Comparison of ENCODE assay signal across 25 cellular contexts in genomic region chr22:43390166-43390565, GRCh38. TPM values are rescaled to one million over a fixed set of nuclear protein-coding genes. Genes with fewer than 3 reads are reported as not detected.
"Had no signal": no experiment of that assay in that cellular context is flagged by ENCODE, and none has a peak within 500 bp of the region (broad histone marks: within the 10 kb centered on the region; RNA-seq: fewer than 3 reads in every experiment).

No MANE protein-coding gene starts in this region.

- H3K9me3 ChIP-seq: SK-N-SH had no signal

- H3K4me2 ChIP-seq: SK-N-SH had no signal

- H3K9ac ChIP-seq: SK-N-SH had no signal

- H3K9me3 Mint-ChIP-seq: IgD-negative memory B cell had no signal

- H3K27ac ChIP-seq: RWPE1 had no signal

- DNase-seq: KBM-7; MV-4-11; NCI-H1048; NCI-H1105; NCI-H1436 treated with DMSO at 0.1 percent for 48 hours; NCI-H1694; NCI-H187 treated with DMSO at 0.1 percent for 48 hours; NCI-H2029 treated with DMSO at 0.1 percent for 48 hours; NCI-H2171 treated with DMSO at 0.1 percent for 48 hours; NCI-H345; NCI-H446 treated with DMSO at 0.1 percent for 48 hours; NCI-H510A treated with DMSO at 0.1 percent for 48 hours; NCI-H526; NCI-H82; NK-92 treated with Interleukin-12 subunit alpha and Interleukin-12 subunit beta, amount 100 ng/mL, for 24 hours; PC-3; SHP77; SK-N-SH had no signal

- H3K4me3 Mint-ChIP-seq: IgD-negative memory B cell had no signal

- ATAC-seq: Panc1, PC-3 had no signal

- H3K27ac Mint-ChIP-seq: IgD-negative memory B cell had no signal

- H3K36me3 Mint-ChIP-seq: IgD-negative memory B cell had no signal

RNA-seq across cellular contexts. Expression of gene MPPED1, which starts 21.6 kb away (rescaled TPM):
- total RNA-seq: HT1080, LHCN-M2, MCF 10A, OCI-LY7, PC-3 had no signal
- polyA plus RNA-seq: IgD-negative memory B cell had no signal

RNA-seq across cellular contexts. Expression of gene SCUBE1, which starts 47.0 kb away (rescaled TPM):
- total RNA-seq: LHCN-M2, MCF 10A, OCI-LY7, PC-3 had no signal
- polyA plus RNA-seq: IgD-negative memory B cell had no signal
